ENCODE assay signal across 1 cellular context in genomic region chr7:100171840-100172239, GRCh38.
TF ChIP-seq lines count a peak whose summit lies in the region.

No MANE protein-coding gene starts in this region.

TF ChIP-seq in SK-N-SH treated with all-trans-retinoic acid at 6 μM for 48 hours, 23 proteins besides CTCF, POLR2A, EP300 and RAD21 (continued from another document):
- TF ChIP-seq CSRNP3 (CRISPR knock-in tag; IDR thresholded peaks at IDR 0.05) = no peak
- TF ChIP-seq ARNTL (CRISPR knock-in tag; IDR thresholded peaks at IDR 0.05; ENCODE audit: borderline replicate concordance, low read depth) = no peak
- TF ChIP-seq ESRRG (CRISPR knock-in tag; IDR thresholded peaks at IDR 0.05) = no peak
- TF ChIP-seq CSDC2 (CRISPR knock-in tag; IDR thresholded peaks at IDR 0.05) = no peak
- TF ChIP-seq PPARA (CRISPR knock-in tag; IDR thresholded peaks at IDR 0.05; ENCODE audit: borderline replicate concordance) = no peak
- TF ChIP-seq ZNF565 (CRISPR knock-in tag; conservative IDR thresholded peaks at IDR 0.05; ENCODE audit: low read depth) = no peak
- TF ChIP-seq TSHZ2 (CRISPR knock-in tag; IDR thresholded peaks at IDR 0.05) = no peak
- no peak for TF ChIP-seq PATZ1 (CRISPR knock-in tag; IDR thresholded peaks at IDR 0.05; ENCODE audit: borderline replicate concordance)
- no peak for TF ChIP-seq GLIS3 (CRISPR knock-in tag; IDR thresholded peaks at IDR 0.05)
- no peak for TF ChIP-seq ZC3H10 (CRISPR knock-in tag; IDR thresholded peaks at IDR 0.05)
- no peak for TF ChIP-seq ZNF8 (CRISPR knock-in tag; IDR thresholded peaks at IDR 0.05)
- TF ChIP-seq ISL1 (CRISPR knock-in tag; IDR thresholded peaks at IDR 0.05) = no peak
